25 cellular contexts compared by ENCODE assay signal in the genomic region with DNA sequence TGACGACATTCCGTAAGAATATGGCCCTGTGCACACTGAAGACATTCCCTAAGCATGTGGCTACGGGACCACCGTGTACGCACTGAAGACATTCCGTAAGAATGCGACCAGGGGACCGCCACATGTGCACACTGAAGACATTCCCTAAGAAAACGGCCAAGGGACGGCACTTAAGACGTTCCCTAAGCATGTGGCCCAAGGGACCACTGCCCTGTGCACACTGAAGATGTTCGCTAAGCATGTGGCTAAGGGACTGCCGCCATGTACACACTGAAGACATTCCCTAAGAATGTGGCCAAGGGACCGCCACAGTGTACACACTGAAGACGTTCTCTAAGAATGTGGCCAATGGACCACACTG.
"Had no signal": no experiment of that assay in that cellular context is flagged by ENCODE, and none has a peak within 500 bp of the region (broad histone marks: within the 10 kb centered on the region; RNA-seq: fewer than 3 reads in every experiment).

No MANE protein-coding gene starts in this region.

- H3K36me3 Mint-ChIP-seq: natural killer cell had no signal

- H3K4me2 ChIP-seq: neural progenitor cell, smooth muscle cell had no signal

- H3K4me1 ChIP-seq: left lung, right lobe of liver, uterus had no signal

- H3K27ac Mint-ChIP-seq: mesothelial cell of epicardium; naive B cell; natural killer cell; nephron progenitor cell; progenitor cell of endocrine pancreas; stimulated activated memory B cell treated with anti-CD40 and anti-IgM and Interleukin-4, amounts not matched to agents 10 μg/mL and 1 μg/mL and 100 μg/mL, for 72 hours; stimulated activated naive CD8-positive, alpha-beta T cell treated with anti-CD3 and anti-CD28 coated beads, Interleukin-15, amount 100 ng/mL, for 72 hours; type B pancreatic cell had no signal

- H3K9me3 Mint-ChIP-seq: natural killer cell had no signal

- H3K4me3 ChIP-seq: left lung, lung, neural progenitor cell, ovary, right atrium auricular region, right lobe of liver, smooth muscle cell, tibial nerve, uterus had no signal

- H2AFZ ChIP-seq: neural progenitor cell had no signal

- H3K27me3 ChIP-seq: left lung, neural progenitor cell, ovary, right atrium auricular region, right lobe of liver, tibial nerve, uterus had no signal

- H3K4me1 Mint-ChIP-seq: mesothelial cell of epicardium had no signal

- ATAC-seq: left colon; left lung; natural killer cell; right lobe of liver; stimulated activated memory B cell treated with anti-CD40 and anti-IgM and Interleukin-4, amounts not matched to agents 10 μg/mL and 1 μg/mL and 100 μg/mL, for 72 hours; stimulated activated naive CD8-positive, alpha-beta T cell treated with anti-CD3 and anti-CD28 coated beads, Interleukin-15, amount 100 ng/mL, for 72 hours had no signal

- H3K27ac ChIP-seq: left lung, neural progenitor cell, ovary, right atrium auricular region, right lobe of liver, tibial nerve, uterus had no signal

- H3K9me3 ChIP-seq: left lung, ovary, right atrium auricular region, right lobe of liver, tibial nerve, uterus had no signal

- H3K36me3 ChIP-seq: neural progenitor cell, ovary, right atrium auricular region, right lobe of liver, uterus had no signal

- H3K27me3 Mint-ChIP-seq: naive B cell; progenitor cell of endocrine pancreas; stimulated activated memory B cell treated with anti-CD40 and anti-IgM and Interleukin-4, amounts not matched to agents 10 μg/mL and 1 μg/mL and 100 μg/mL, for 72 hours; stimulated activated naive CD8-positive, alpha-beta T cell treated with anti-CD3 and anti-CD28 coated beads, Interleukin-15, amount 100 ng/mL, for 72 hours; type B pancreatic cell had no signal

- DNase-seq: hippocampal formation; kidney; left colon; mesendoderm; naive B cell; natural killer cell; nephron progenitor cell; stimulated activated CD4-positive, alpha-beta T cell treated with anti-CD3 and anti-CD28 coated beads, Interleukin-12 subunit alpha, Interleukin-12 subunit beta, amount 100 ng/mL, for 4 hours; stimulated activated CD4-positive, alpha-beta T cell treated with anti-CD3 and anti-CD28 coated beads, Interleukin-4, amount 100 ng/mL, for 24 hours; stimulated activated naive CD4-positive, alpha-beta T cell treated with Interleukin-2 at 50 U/mL for 16 hours; stimulated activated naive CD8-positive, alpha-beta T cell treated with anti-CD3 and anti-CD28 coated beads, Interleukin-15, amount 100 ng/mL, for 72 hours; substantia nigra; uterus had no signal

- FAIRE-seq: kidney had no signal

- H3K4me3 Mint-ChIP-seq: mesothelial cell of epicardium; naive B cell; natural killer cell; nephron progenitor cell; neural progenitor cell; stimulated activated memory B cell treated with anti-CD40 and anti-IgM and Interleukin-4, amounts not matched to agents 10 μg/mL and 1 μg/mL and 100 μg/mL, for 72 hours; stimulated activated naive CD8-positive, alpha-beta T cell treated with anti-CD3 and anti-CD28 coated beads, Interleukin-15, amount 100 ng/mL, for 72 hours; type B pancreatic cell had no signal

- H3K9ac ChIP-seq: neural progenitor cell had no signal
